Comparison of ENCODE assay signal across 21 cellular contexts in the genomic region with DNA sequence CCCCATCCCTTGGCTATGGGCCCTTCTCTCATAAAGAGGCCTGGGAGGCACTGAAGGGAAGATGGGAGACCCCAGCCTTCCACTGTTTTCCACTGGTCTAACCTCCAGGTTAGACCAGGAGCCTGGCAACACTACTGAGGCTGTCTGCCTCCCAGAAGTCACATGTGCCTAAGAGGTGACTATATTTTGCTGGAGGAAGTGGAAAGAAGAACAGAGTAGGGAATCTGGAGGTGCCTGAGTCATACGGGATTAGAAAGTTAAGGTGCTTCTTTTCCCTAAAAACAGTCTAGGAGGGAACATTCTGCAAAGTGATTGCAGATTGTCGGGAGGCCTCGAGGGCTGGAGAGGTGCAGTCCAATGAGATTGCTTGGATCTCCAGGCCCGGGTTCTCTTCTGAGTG.
"Had no signal": no experiment of that assay in that cellular context is flagged by ENCODE, and none has a peak within 500 bp of the region (broad histone marks: within the 10 kb centered on the region; RNA-seq: fewer than 3 reads in every experiment).

No MANE protein-coding gene starts in this region.

- H3K36me3 Mint-ChIP-seq: natural killer cell; stimulated activated memory B cell treated with anti-CD40 and anti-IgM and Interleukin-4, amounts not matched to agents 10 μg/mL and 1 μg/mL and 100 μg/mL, for 72 hours had no signal

- H3K27me3 ChIP-seq: hepatocyte, right atrium auricular region, tibial nerve, upper lobe of left lung had no signal

- H3K4me3 ChIP-seq: hepatocyte, left lung, lower lobe of right lung, right atrium auricular region, thoracic aorta, tibial nerve, upper lobe of left lung had no signal

- H3K9ac ChIP-seq: parathyroid adenoma had no signal

- H3K27ac Mint-ChIP-seq: dendritic cell treated with granulocyte-macrophage colony-stimulating factor and Interleukin-4, amounts not matched to agents 40 ng/mL and 50 ng/mL, for 4 days; effector memory CD8-positive, alpha-beta T cell; natural killer cell; progenitor cell of endocrine pancreas; stimulated activated memory B cell treated with anti-CD40 and anti-IgM and Interleukin-4, amounts not matched to agents 10 μg/mL and 1 μg/mL and 100 μg/mL, for 72 hours had no signal

- H3K4me3 Mint-ChIP-seq: dendritic cell treated with granulocyte-macrophage colony-stimulating factor and Interleukin-4, amounts not matched to agents 40 ng/mL and 50 ng/mL, for 4 days; effector memory CD8-positive, alpha-beta T cell; natural killer cell; stimulated activated memory B cell treated with anti-CD40 and anti-IgM and Interleukin-4, amounts not matched to agents 10 μg/mL and 1 μg/mL and 100 μg/mL, for 72 hours had no signal

- H2AFZ ChIP-seq: hepatocyte, parathyroid adenoma had no signal

- H3K4me2 ChIP-seq: hepatocyte had no signal

- H3K36me3 ChIP-seq: left lung, lower lobe of right lung, neutrophil, right atrium auricular region, thoracic aorta, tibial nerve, upper lobe of left lung had no signal

- H3K4me1 Mint-ChIP-seq: natural killer cell; stimulated activated memory B cell treated with anti-CD40 and anti-IgM and Interleukin-4, amounts not matched to agents 10 μg/mL and 1 μg/mL and 100 μg/mL, for 72 hours had no signal

- H3K9me3 Mint-ChIP-seq: dendritic cell treated with granulocyte-macrophage colony-stimulating factor and Interleukin-4, amounts not matched to agents 40 ng/mL and 50 ng/mL, for 4 days; effector memory CD8-positive, alpha-beta T cell; natural killer cell; stimulated activated memory B cell treated with anti-CD40 and anti-IgM and Interleukin-4, amounts not matched to agents 10 μg/mL and 1 μg/mL and 100 μg/mL, for 72 hours had no signal

- H3K4me1 ChIP-seq: left lung, parathyroid adenoma had no signal

- H3K79me2 ChIP-seq: hepatocyte, parathyroid adenoma had no signal

- ATAC-seq: effector memory CD8-positive, alpha-beta T cell; left cardiac atrium; left lung; lower lobe of right lung; natural killer cell; sciatic nerve; stimulated activated memory B cell treated with anti-CD40 and anti-IgM and Interleukin-4, amounts not matched to agents 10 μg/mL and 1 μg/mL and 100 μg/mL, for 72 hours; stimulated activated naive CD8-positive, alpha-beta T cell treated with anti-CD3 and anti-CD28 coated beads, Interleukin-15, Interleukin-2, amounts not matched to agents 100 U/mL and 50 U/mL, for 24 hours had no signal

- H3K9me3 ChIP-seq: left lung, lower lobe of right lung, neutrophil, right atrium auricular region, thoracic aorta, tibial nerve, upper lobe of left lung had no signal

- H3K27ac ChIP-seq: hepatocyte, left lung, lower lobe of right lung, neutrophil, parathyroid adenoma, right atrium auricular region, thoracic aorta, upper lobe of left lung had no signal

- DNase-seq: central memory CD4-positive, alpha-beta T cell; effector memory CD8-positive, alpha-beta T cell; erythroblast; left cardiac atrium; left lung; lower lobe of right lung; natural killer cell; stimulated activated CD4-positive, alpha-beta T cell treated with anti-CD3 and anti-CD28 coated beads, Interleukin-2, amount 100 ng/mL, for 24 hours; stimulated activated CD4-positive, alpha-beta T cell treated with anti-CD3 and anti-CD28 coated beads, Interleukin-4, amount 100 ng/mL, for 4 hours; stimulated activated naive CD8-positive, alpha-beta T cell treated with anti-CD3 and anti-CD28 coated beads, Interleukin-15, Interleukin-2, amounts not matched to agents 100 U/mL and 50 U/mL, for 24 hours; upper lobe of left lung had no signal
